ENCODE assay signal across 1 cellular context in genomic region chr19:6424190-6424938, GRCh38.
TF ChIP-seq lines count a peak whose summit lies in the region.

A gene with protein sequence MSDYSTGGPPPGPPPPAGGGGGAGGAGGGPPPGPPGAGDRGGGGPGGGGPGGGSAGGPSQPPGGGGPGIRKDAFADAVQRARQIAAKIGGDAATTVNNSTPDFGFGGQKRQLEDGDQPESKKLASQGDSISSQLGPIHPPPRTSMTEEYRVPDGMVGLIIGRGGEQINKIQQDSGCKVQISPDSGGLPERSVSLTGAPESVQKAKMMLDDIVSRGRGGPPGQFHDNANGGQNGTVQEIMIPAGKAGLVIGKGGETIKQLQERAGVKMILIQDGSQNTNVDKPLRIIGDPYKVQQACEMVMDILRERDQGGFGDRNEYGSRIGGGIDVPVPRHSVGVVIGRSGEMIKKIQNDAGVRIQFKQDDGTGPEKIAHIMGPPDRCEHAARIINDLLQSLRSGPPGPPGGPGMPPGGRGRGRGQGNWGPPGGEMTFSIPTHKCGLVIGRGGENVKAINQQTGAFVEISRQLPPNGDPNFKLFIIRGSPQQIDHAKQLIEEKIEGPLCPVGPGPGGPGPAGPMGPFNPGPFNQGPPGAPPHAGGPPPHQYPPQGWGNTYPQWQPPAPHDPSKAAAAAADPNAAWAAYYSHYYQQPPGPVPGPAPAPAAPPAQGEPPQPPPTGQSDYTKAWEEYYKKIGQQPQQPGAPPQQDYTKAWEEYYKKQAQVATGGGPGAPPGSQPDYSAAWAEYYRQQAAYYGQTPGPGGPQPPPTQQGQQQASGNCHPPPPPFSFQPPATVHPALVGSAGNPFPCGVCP (minus strand): TSS chr19:6424811. CDS start chr19:6424701, 110 bp downstream.

TF ChIP-seq in GM12878, 131 proteins besides CTCF, POLR2A, EP300 and RAD21 (continued from another document and continues in another):
- no peak for TF ChIP-seq BCLAF1 (IDR thresholded peaks at IDR 0.05)
- 0 out of 2 replicates have a peak, but pooled peaks have one; percentile 34 for TF ChIP-seq NR2C1 (IDR thresholded peaks at IDR 0.05)
- TF ChIP-seq TCF3 (IDR thresholded peaks at IDR 0.05; ENCODE audit: borderline replicate concordance, insufficient read depth, low read depth, low read length) = no peak
- no peak for TF ChIP-seq ZNF622 (IDR thresholded peaks at IDR 0.05)
- TF ChIP-seq, protein P1, sequence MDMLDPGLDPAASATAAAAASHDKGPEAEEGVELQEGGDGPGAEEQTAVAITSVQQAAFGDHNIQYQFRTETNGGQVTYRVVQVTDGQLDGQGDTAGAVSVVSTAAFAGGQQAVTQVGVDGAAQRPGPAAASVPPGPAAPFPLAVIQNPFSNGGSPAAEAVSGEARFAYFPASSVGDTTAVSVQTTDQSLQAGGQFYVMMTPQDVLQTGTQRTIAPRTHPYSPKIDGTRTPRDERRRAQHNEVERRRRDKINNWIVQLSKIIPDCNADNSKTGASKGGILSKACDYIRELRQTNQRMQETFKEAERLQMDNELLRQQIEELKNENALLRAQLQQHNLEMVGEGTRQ (IDR thresholded peaks at IDR 0.05; ENCODE audit: borderline replicate concordance, low read depth, low read length) = peak; percentile 7
- TF ChIP-seq EZH2 (IDR thresholded peaks at IDR 0.05; ENCODE audit: borderline replicate concordance, control insufficient read depth, low read depth, low read length) = no peak
- peak; percentile 58; the same call in 1 of the 2 replicates for TF ChIP-seq ZNF207 (IDR thresholded peaks at IDR 0.05; ENCODE audit: borderline replicate concordance)
- no peak for TF ChIP-seq MAX (IDR thresholded peaks at IDR 0.05; ENCODE audit: low read depth, low read length)
- TF ChIP-seq NBN (IDR thresholded peaks at IDR 0.05) = 0 out of 2 replicates have a peak, but pooled peaks have one; percentile 16
- TF ChIP-seq MXI1 (IDR thresholded peaks at IDR 0.05; ENCODE audit: low read depth, low read length) = peak; percentile 42; the same call in 1 of the 2 replicates
- 0 out of 2 replicates have a peak, but pooled peaks have one; percentile 3 for TF ChIP-seq YY1 (IDR thresholded peaks at IDR 0.05; ENCODE audit: low read depth, low read length)
- TF ChIP-seq RB1 (IDR thresholded peaks at IDR 0.05; ENCODE audit: borderline replicate concordance) = peak; percentile 68; the same call in 1 of the 2 replicates
- no peak for TF ChIP-seq RAD51 (IDR thresholded peaks at IDR 0.05)
- no peak for TF ChIP-seq PKNOX1 (IDR thresholded peaks at IDR 0.05)
- TF ChIP-seq BHLHE40 (IDR thresholded peaks at IDR 0.05; ENCODE audit: borderline replicate concordance in 1 of 2, low read depth in 2 of 2, low read length in 1 of 2) = peak; percentile 72 to 92; a peak in 3 of 4 replicates
- TF ChIP-seq TAF1 (IDR thresholded peaks at IDR 0.05; ENCODE audit: borderline replicate concordance, low read depth, low read length) = peak; percentile 53; the same call in 1 of the 2 replicates
- TF ChIP-seq EGR1 (IDR thresholded peaks at IDR 0.05; ENCODE audit: borderline replicate concordance in 1 of 2, low read depth in 2 of 2, low read length in 2 of 2) = peak in 1 of 2 experiments; percentile 71; a peak in 1 of 3 replicates
- TF ChIP-seq, protein P2, sequence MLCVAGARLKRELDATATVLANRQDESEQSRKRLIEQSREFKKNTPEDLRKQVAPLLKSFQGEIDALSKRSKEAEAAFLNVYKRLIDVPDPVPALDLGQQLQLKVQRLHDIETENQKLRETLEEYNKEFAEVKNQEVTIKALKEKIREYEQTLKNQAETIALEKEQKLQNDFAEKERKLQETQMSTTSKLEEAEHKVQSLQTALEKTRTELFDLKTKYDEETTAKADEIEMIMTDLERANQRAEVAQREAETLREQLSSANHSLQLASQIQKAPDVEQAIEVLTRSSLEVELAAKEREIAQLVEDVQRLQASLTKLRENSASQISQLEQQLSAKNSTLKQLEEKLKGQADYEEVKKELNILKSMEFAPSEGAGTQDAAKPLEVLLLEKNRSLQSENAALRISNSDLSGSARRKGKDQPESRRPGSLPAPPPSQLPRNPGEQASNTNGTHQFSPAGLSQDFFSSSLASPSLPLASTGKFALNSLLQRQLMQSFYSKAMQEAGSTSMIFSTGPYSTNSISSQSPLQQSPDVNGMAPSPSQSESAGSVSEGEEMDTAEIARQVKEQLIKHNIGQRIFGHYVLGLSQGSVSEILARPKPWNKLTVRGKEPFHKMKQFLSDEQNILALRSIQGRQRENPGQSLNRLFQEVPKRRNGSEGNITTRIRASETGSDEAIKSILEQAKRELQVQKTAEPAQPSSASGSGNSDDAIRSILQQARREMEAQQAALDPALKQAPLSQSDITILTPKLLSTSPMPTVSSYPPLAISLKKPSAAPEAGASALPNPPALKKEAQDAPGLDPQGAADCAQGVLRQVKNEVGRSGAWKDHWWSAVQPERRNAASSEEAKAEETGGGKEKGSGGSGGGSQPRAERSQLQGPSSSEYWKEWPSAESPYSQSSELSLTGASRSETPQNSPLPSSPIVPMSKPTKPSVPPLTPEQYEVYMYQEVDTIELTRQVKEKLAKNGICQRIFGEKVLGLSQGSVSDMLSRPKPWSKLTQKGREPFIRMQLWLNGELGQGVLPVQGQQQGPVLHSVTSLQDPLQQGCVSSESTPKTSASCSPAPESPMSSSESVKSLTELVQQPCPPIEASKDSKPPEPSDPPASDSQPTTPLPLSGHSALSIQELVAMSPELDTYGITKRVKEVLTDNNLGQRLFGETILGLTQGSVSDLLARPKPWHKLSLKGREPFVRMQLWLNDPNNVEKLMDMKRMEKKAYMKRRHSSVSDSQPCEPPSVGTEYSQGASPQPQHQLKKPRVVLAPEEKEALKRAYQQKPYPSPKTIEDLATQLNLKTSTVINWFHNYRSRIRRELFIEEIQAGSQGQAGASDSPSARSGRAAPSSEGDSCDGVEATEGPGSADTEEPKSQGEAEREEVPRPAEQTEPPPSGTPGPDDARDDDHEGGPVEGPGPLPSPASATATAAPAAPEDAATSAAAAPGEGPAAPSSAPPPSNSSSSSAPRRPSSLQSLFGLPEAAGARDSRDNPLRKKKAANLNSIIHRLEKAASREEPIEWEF (IDR thresholded peaks at IDR 0.05; ENCODE audit: insufficient replicate concordance, low read depth, low read length) = no peak
- TF ChIP-seq CREB1 (IDR thresholded peaks at IDR 0.05; ENCODE audit: low read depth) = peak; percentile 85
- TF ChIP-seq POLR2AphosphoS2 (IDR thresholded peaks at IDR 0.05; ENCODE audit: low read depth, low read length) = no peak; the same call in 1 of the 2 replicates
- TF ChIP-seq SREBF2 (IDR thresholded peaks at IDR 0.05; ENCODE audit: low read length) = no peak
- peak; percentile 48; the same call in 1 of the 2 replicates for TF ChIP-seq PAX5 (IDR thresholded peaks at IDR 0.05; ENCODE audit: borderline replicate concordance, low read depth, low read length)
- no peak for TF ChIP-seq ATF7 (IDR thresholded peaks at IDR 0.05; ENCODE audit: low read depth)
- TF ChIP-seq CREM (IDR thresholded peaks at IDR 0.05; ENCODE audit: low read depth) = peak; percentile 79
- TF ChIP-seq ATF3 (IDR thresholded peaks at IDR 0.05; ENCODE audit: borderline replicate concordance, extremely low read depth, low read depth, low read length) = 0 out of 2 replicates have a peak, but pooled peaks have one; percentile 26
- TF ChIP-seq BACH1 (IDR thresholded peaks at IDR 0.05; ENCODE audit: borderline replicate concordance) = peak; percentile 63; the same call in 1 of the 2 replicates
- TF ChIP-seq, protein P3, sequence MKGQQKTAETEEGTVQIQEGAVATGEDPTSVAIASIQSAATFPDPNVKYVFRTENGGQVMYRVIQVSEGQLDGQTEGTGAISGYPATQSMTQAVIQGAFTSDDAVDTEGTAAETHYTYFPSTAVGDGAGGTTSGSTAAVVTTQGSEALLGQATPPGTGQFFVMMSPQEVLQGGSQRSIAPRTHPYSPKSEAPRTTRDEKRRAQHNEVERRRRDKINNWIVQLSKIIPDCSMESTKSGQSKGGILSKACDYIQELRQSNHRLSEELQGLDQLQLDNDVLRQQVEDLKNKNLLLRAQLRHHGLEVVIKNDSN (IDR thresholded peaks at IDR 0.05; ENCODE audit: borderline replicate concordance, extremely low read length, insufficient read depth, low read depth, low read length) = peak; percentile 79
- TF ChIP-seq FOXK2 (IDR thresholded peaks at IDR 0.05) = no peak
- TF ChIP-seq NR2F1 (conservative IDR thresholded peaks at IDR 0.05) = peak; percentile 52; the same call in 1 of the 2 replicates
- TF ChIP-seq POU2F2 (IDR thresholded peaks at IDR 0.05; ENCODE audit: borderline replicate concordance, low read depth, low read length) = no peak
- no peak for TF ChIP-seq SMARCA5 (IDR thresholded peaks at IDR 0.05)
- no peak for TF ChIP-seq CEBPB (IDR thresholded peaks at IDR 0.05; ENCODE audit: borderline replicate concordance in 1 of 2, low read depth in 2 of 2, low read length in 2 of 2)
- TF ChIP-seq, protein P4, sequence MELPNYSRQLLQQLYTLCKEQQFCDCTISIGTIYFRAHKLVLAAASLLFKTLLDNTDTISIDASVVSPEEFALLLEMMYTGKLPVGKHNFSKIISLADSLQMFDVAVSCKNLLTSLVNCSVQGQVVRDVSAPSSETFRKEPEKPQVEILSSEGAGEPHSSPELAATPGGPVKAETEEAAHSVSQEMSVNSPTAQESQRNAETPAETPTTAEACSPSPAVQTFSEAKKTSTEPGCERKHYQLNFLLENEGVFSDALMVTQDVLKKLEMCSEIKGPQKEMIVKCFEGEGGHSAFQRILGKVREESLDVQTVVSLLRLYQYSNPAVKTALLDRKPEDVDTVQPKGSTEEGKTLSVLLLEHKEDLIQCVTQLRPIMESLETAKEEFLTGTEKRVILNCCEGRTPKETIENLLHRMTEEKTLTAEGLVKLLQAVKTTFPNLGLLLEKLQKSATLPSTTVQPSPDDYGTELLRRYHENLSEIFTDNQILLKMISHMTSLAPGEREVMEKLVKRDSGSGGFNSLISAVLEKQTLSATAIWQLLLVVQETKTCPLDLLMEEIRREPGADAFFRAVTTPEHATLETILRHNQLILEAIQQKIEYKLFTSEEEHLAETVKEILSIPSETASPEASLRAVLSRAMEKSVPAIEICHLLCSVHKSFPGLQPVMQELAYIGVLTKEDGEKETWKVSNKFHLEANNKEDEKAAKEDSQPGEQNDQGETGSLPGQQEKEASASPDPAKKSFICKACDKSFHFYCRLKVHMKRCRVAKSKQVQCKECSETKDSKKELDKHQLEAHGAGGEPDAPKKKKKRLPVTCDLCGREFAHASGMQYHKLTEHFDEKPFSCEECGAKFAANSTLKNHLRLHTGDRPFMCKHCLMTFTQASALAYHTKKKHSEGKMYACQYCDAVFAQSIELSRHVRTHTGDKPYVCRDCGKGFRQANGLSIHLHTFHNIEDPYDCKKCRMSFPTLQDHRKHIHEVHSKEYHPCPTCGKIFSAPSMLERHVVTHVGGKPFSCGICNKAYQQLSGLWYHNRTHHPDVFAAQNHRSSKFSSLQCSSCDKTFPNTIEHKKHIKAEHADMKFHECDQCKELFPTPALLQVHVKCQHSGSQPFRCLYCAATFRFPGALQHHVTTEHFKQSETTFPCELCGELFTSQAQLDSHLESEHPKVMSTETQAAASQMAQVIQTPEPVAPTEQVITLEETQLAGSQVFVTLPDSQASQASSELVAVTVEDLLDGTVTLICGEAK (IDR thresholded peaks at IDR 0.05; ENCODE audit: borderline replicate concordance) = no peak
